ENCODE assay signal across 13 cellular contexts in genomic region chr12:113463746-113464743, GRCh38. TPM values are rescaled to one million over a fixed set of nuclear protein-coding genes. Genes with fewer than 3 reads are reported as not detected.
A peak's percentile ranks its signal among the peaks of the same experiment; 100 is the strongest.
DNase-seq lines count a peak whose midpoint lies in the region; ATAC-seq and TF ChIP-seq lines count a peak whose summit lies in the region.
"Had no signal": no experiment of that assay in that cellular context is flagged by ENCODE, and none has a peak within 500 bp of the region (broad histone marks: within the 10 kb centered on the region; RNA-seq: fewer than 3 reads in every experiment).

No MANE protein-coding gene starts in this region.

- intact Hi-C loops in CD8-positive, alpha-beta T cell (cut with DNase I, micrococcal nuclease), result loop anchor here in 1 of 2 experiments (5.0 kb wide), 1 partner anchor 1043 kb away; no protein-coding TSS in a partner anchor
- intact Hi-C loops in mucosa of descending colon (cut with DNase I, micrococcal nuclease), result no loop called here

- H3K4me3 ChIP-seq in CD8-positive, alpha-beta T cell (ENCODE audit: low read depth, low read length), result peak overlapping the region; percentile 23
- H3K4me3 ChIP-seq in H7 (ENCODE audit: insufficient read depth, low read depth, low read length), result no peak overlapping the region; the same call in 1 of the 2 replicates
- H3K4me3 ChIP-seq in mucosa of descending colon, result no peak overlapping the region

- no peaks in the 10 kb centered on the region for H3K9me3 ChIP-seq in CD8-positive, alpha-beta T cell (ENCODE audit: low read length)
- H3K9me3 ChIP-seq in mucosa of descending colon, result no peaks in the 10 kb centered on the region
- H3K9me3 ChIP-seq: Peyer's patch, vagina had no signal

- peaks cover 28% of the 10 kb centered on the region for H3K4me1 Mint-ChIP-seq in CD8-positive, alpha-beta T cell (ENCODE audit: low read depth)
- peaks cover 18 to 22% of the 10 kb centered on the region in 2 donors for H3K4me1 Mint-ChIP-seq in natural killer cell treated with Interleukin-12 subunit alpha and Interleukin-12 subunit beta and Interleukin-15 and Interleukin-18, amount 100 ng/mL, for 72 hours (ENCODE audit: low read depth in 2 of 2)

- H3K9me3 Mint-ChIP-seq in CD8-positive, alpha-beta T cell, result no peaks in the 10 kb centered on the region
- H3K9me3 Mint-ChIP-seq in natural killer cell treated with Interleukin-12 subunit alpha and Interleukin-12 subunit beta and Interleukin-15 and Interleukin-18, amount 100 ng/mL, for 72 hours, result no peaks in the 10 kb centered on the region

- TF ChIP-seq CTCF in CD8-positive, alpha-beta T cell (IDR thresholded peaks at IDR 0.05), result no peak
- TF ChIP-seq CTCF in mucosa of descending colon (IDR thresholded peaks at IDR 0.05), result no peak

- peaks cover 61% of the 10 kb centered on the region for H3K27me3 Mint-ChIP-seq in CD8-positive, alpha-beta T cell (ENCODE audit: low read depth)
- H3K27me3 Mint-ChIP-seq in natural killer cell treated with Interleukin-12 subunit alpha and Interleukin-12 subunit beta and Interleukin-15 and Interleukin-18, amount 100 ng/mL, for 72 hours, result peaks cover 36 to 63% of the 10 kb centered on the region in 2 donors

- peaks cover 30% of the 10 kb centered on the region for H3K27me3 ChIP-seq in CD8-positive, alpha-beta T cell (ENCODE audit: insufficient read depth, low read length)
- peaks cover 77% of the 10 kb centered on the region for H3K27me3 ChIP-seq in H7 (ENCODE audit: control insufficient read depth, insufficient read depth, low read length)

- no peaks in the 10 kb centered on the region for H3K36me3 ChIP-seq in CD8-positive, alpha-beta T cell (ENCODE audit: insufficient read depth, low read length)
- H3K36me3 ChIP-seq in H7 (replicated peaks; ENCODE audit: control insufficient read depth, insufficient read depth, low read length), result no peaks in the 10 kb centered on the region
- H3K36me3 ChIP-seq in mucosa of descending colon (ENCODE audit: low read depth), result no peaks in the 10 kb centered on the region
- H3K36me3 ChIP-seq: Peyer's patch, vagina had no signal

- H3K36me3 Mint-ChIP-seq in CD8-positive, alpha-beta T cell, result no peaks in the 10 kb centered on the region
- peaks cover 6% of the 10 kb centered on the region for H3K36me3 Mint-ChIP-seq in natural killer cell treated with Interleukin-12 subunit alpha and Interleukin-12 subunit beta and Interleukin-15 and Interleukin-18, amount 100 ng/mL, for 72 hours

- no peak overlapping the region for H3K27ac ChIP-seq in CD8-positive, alpha-beta T cell (ENCODE audit: low read depth, low read length)
- H3K27ac ChIP-seq: Peyer's patch, vagina had no signal

- CTCF ChIA-PET in CD8-positive, alpha-beta T cell (lab: Charles Lee), result interaction anchor here (0.9 kb wide), 1 partner anchor 449 kb away, joined by 3 read pairs; no protein-coding TSS in a partner anchor

- POLR2A ChIA-PET in CD8-positive, alpha-beta T cell (lab: Charles Lee), result no interaction called here

- no peak for DNase-seq in CD8-positive, alpha-beta T cell
- peak; percentile 69 for DNase-seq in H7
- DNase-seq in cerebellar cortex (ENCODE audit: low spot score), result peak; percentile 19
- DNase-seq in natural killer cell treated with Interleukin-12 subunit alpha and Interleukin-12 subunit beta and Interleukin-15 and Interleukin-18, amount 100 ng/mL, for 72 hours (ENCODE audit: low spot score), result no peak
- no peak for DNase-seq in stimulated activated CD4-positive, alpha-beta T cell treated with anti-CD3 and anti-CD28 coated beads, Interleukin-4, amount 100 ng/mL, for 24 hours
- DNase-seq in SW 1271 (lab: John Stamatoyannopoulos, UW), result no peak
- no peak for DNase-seq in mucosa of descending colon
- DNase-seq: DND-41; effector CD4-positive, alpha-beta T cell; MV-4-11; Peyer's patch had no signal

- H3K4me3 Mint-ChIP-seq in CD8-positive, alpha-beta T cell, result peak overlapping the region; percentile 71
- peak overlapping the region; percentile 61 for H3K4me3 Mint-ChIP-seq in natural killer cell treated with Interleukin-12 subunit alpha and Interleukin-12 subunit beta and Interleukin-15 and Interleukin-18, amount 100 ng/mL, for 72 hours

- no peak overlapping the region for H3K27ac Mint-ChIP-seq in CD8-positive, alpha-beta T cell
- no peak overlapping the region for H3K27ac Mint-ChIP-seq in natural killer cell treated with Interleukin-12 subunit alpha and Interleukin-12 subunit beta and Interleukin-15 and Interleukin-18, amount 100 ng/mL, for 72 hours

- no peak for ATAC-seq in CD8-positive, alpha-beta T cell
- ATAC-seq in natural killer cell treated with Interleukin-12 subunit alpha and Interleukin-12 subunit beta and Interleukin-15 and Interleukin-18, amount 100 ng/mL, for 72 hours, result no peak
- ATAC-seq in GM21390 (IDR thresholded peaks at IDR 0.05; ENCODE audit: unreplicated experiment) (no peak), mucosa of descending colon (no peak)

- peaks cover 22% of the 10 kb centered on the region for H3K4me1 ChIP-seq in CD8-positive, alpha-beta T cell (ENCODE audit: insufficient read depth, low read length)
- peaks cover 21% of the 10 kb centered on the region for H3K4me1 ChIP-seq in mucosa of descending colon (ENCODE audit: low read depth)

RNA-seq across cellular contexts. Expression of gene LHX5, which starts 7.6 kb away (rescaled TPM):
- not detected for total RNA-seq in CD8-positive, alpha-beta T cell
- 0.07 and 0.85 TPM in 2 replicates for total RNA-seq in H7 (2014; rRNA removed; shearing (Covaris generic))
- not detected for total RNA-seq in natural killer cell treated with Interleukin-12 subunit alpha and Interleukin-12 subunit beta and Interleukin-15 and Interleukin-18, amount 100 ng/mL, for 72 hours
- not detected for total RNA-seq in mucosa of descending colon
- total RNA-seq: Peyer's patch, vagina had no signal

RNA-seq across cellular contexts. Expression of gene SDSL, which starts 41.9 kb away (rescaled TPM):
- not detected for total RNA-seq in CD8-positive, alpha-beta T cell
- total RNA-seq in H7 (2014; rRNA removed; shearing (Covaris generic)), result 3.3 and 4.1 TPM in 2 replicates
- 1 to 10 TPM in 1 of 2 donors, under 1 TPM in 1; 0.76 to 2.6 TPM for total RNA-seq in natural killer cell treated with Interleukin-12 subunit alpha and Interleukin-12 subunit beta and Interleukin-15 and Interleukin-18, amount 100 ng/mL, for 72 hours
- 10 to 100 TPM in 2 of 3 donors, 1 to 10 TPM in 1; 9.4 to 24.0 (median 15.7) TPM for total RNA-seq in mucosa of descending colon
- total RNA-seq: vagina had no signal

Comparison
In these comparisons a context has a peak if more than half of its experiments do, and no peak if none do; other contexts are left out.
1. DNase-seq: peak in H7 (single experiment) and cerebellar cortex (single experiment); none in CD8-positive, alpha-beta T cell (0 of 7), natural killer cell treated with Interleukin-12 subunit alpha and Interleukin-12 subunit beta and Interleukin-15 and Interleukin-18, amount 100 ng/mL, for 72 hours (single experiment), stimulated activated CD4-positive, alpha-beta T cell treated with anti-CD3 and anti-CD28 coated beads, Interleukin-4, amount 100 ng/mL, for 24 hours (single experiment), SW 1271 (0 of 2) and mucosa of descending colon (0 of 3).